Comparison of ENCODE assay signal across 1 cellular context in genomic region chr3:149247929-149248691, GRCh38.
TF ChIP-seq lines count a peak whose summit lies in the region.

No MANE protein-coding gene starts in this region.

TF ChIP-seq in HepG2, 621 proteins besides CTCF, POLR2A, EP300 and RAD21 (continued from another document and continues in another):
- TF ChIP-seq ZNF800 (CRISPR knock-in tag; IDR thresholded peaks at IDR 0.05) (no peak), GATAD2A (CRISPR knock-in tag; IDR thresholded peaks at IDR 0.05) (peak; percentile 81), HMG20A (CRISPR knock-in tag; IDR thresholded peaks at IDR 0.05; ENCODE audit: borderline replicate concordance) (peak; percentile 75; the same call in 1 of the 2 replicates), ZNF629 (CRISPR knock-in tag; conservative IDR thresholded peaks at IDR 0.05) (no peak), FOXA3 (CRISPR knock-in tag; IDR thresholded peaks at IDR 0.05) (peak; percentile 75), ZNF280D (CRISPR knock-in tag; IDR thresholded peaks at IDR 0.05) (no peak), TFE3 (CRISPR knock-in tag; IDR thresholded peaks at IDR 0.05) (0 out of 2 replicates have a peak, but pooled peaks have one; percentile 22), IKZF5 (CRISPR knock-in tag; IDR thresholded peaks at IDR 0.05) (0 out of 2 replicates have a peak, but pooled peaks have one; percentile 45), HOXD1 (CRISPR knock-in tag; IDR thresholded peaks at IDR 0.05) (no peak), FOSL2 (CRISPR knock-in tag; IDR thresholded peaks at IDR 0.05) (peak; percentile 63; the same call in 1 of the 2 replicates), ZNF354B (CRISPR knock-in tag; IDR thresholded peaks at IDR 0.05) (no peak), ZNF432 (CRISPR knock-in tag; IDR thresholded peaks at IDR 0.05; ENCODE audit: borderline replicate concordance) (no peak), ATM (IDR thresholded peaks at IDR 0.05; ENCODE audit: borderline replicate concordance) (no peak), SNAPC2 (CRISPR knock-in tag; IDR thresholded peaks at IDR 0.05) (no peak), TARDBP (CRISPR knock-in tag; IDR thresholded peaks at IDR 0.05) (0 out of 2 replicates have a peak, but pooled peaks have one; percentile 26), ARID5B (CRISPR knock-in tag; IDR thresholded peaks at IDR 0.05) (peak; percentile 65), BATF2 (CRISPR knock-in tag; IDR thresholded peaks at IDR 0.05) (no peak), HDAC2 (CRISPR knock-in tag; IDR thresholded peaks at IDR 0.05) (peak; percentile 41; the same call in 1 of the 2 replicates), SNAI1 (CRISPR knock-in tag; IDR thresholded peaks at IDR 0.05; ENCODE audit: borderline replicate concordance) (no peak), RCOR2 (CRISPR knock-in tag; IDR thresholded peaks at IDR 0.05) (peak; percentile 28; the same call in 1 of the 2 replicates), SOX5 (CRISPR knock-in tag; IDR thresholded peaks at IDR 0.05; ENCODE audit: borderline replicate concordance) (peak; percentile 73; the same call in 1 of the 2 replicates), FOXA1 (IDR thresholded peaks at IDR 0.05) (no peak), FOXA1 (CRISPR knock-in tag; IDR thresholded peaks at IDR 0.05) (peak; percentile 57), KLF13 (CRISPR knock-in tag; IDR thresholded peaks at IDR 0.05) (no peak), KLF16 (CRISPR knock-in tag; IDR thresholded peaks at IDR 0.05) (peak in 1 of 2 experiments; percentile 65; a peak in 1 of 4 replicates), AHDC1 (CRISPR knock-in tag; IDR thresholded peaks at IDR 0.05; ENCODE audit: borderline replicate concordance) (peak; percentile 49; the same call in 1 of the 2 replicates), SMAD1 (CRISPR knock-in tag; IDR thresholded peaks at IDR 0.05; ENCODE audit: borderline replicate concordance, low read depth) (no peak), ZBTB20 (CRISPR knock-in tag; IDR thresholded peaks at IDR 0.05; ENCODE audit: borderline replicate concordance, low read depth) (peak; percentile 23; the same call in 1 of the 2 replicates)
- TF ChIP-seq, protein P1, sequence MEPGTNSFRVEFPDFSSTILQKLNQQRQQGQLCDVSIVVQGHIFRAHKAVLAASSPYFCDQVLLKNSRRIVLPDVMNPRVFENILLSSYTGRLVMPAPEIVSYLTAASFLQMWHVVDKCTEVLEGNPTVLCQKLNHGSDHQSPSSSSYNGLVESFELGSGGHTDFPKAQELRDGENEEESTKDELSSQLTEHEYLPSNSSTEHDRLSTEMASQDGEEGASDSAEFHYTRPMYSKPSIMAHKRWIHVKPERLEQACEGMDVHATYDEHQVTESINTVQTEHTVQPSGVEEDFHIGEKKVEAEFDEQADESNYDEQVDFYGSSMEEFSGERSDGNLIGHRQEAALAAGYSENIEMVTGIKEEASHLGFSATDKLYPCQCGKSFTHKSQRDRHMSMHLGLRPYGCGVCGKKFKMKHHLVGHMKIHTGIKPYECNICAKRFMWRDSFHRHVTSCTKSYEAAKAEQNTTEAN (CRISPR knock-in tag; conservative IDR thresholded peaks at IDR 0.05), result no peak
- TF ChIP-seq, protein P2, sequence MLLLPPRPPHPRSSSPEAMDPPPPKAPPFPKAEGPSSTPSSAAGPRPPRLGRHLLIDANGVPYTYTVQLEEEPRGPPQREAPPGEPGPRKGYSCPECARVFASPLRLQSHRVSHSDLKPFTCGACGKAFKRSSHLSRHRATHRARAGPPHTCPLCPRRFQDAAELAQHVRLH (CRISPR knock-in tag; IDR thresholded peaks at IDR 0.05; ENCODE audit: borderline replicate concordance, low read depth), result no peak
- TF ChIP-seq, protein P3, sequence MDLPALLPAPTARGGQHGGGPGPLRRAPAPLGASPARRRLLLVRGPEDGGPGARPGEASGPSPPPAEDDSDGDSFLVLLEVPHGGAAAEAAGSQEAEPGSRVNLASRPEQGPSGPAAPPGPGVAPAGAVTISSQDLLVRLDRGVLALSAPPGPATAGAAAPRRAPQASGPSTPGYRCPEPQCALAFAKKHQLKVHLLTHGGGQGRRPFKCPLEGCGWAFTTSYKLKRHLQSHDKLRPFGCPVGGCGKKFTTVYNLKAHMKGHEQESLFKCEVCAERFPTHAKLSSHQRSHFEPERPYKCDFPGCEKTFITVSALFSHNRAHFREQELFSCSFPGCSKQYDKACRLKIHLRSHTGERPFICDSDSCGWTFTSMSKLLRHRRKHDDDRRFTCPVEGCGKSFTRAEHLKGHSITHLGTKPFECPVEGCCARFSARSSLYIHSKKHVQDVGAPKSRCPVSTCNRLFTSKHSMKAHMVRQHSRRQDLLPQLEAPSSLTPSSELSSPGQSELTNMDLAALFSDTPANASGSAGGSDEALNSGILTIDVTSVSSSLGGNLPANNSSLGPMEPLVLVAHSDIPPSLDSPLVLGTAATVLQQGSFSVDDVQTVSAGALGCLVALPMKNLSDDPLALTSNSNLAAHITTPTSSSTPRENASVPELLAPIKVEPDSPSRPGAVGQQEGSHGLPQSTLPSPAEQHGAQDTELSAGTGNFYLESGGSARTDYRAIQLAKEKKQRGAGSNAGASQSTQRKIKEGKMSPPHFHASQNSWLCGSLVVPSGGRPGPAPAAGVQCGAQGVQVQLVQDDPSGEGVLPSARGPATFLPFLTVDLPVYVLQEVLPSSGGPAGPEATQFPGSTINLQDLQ (CRISPR knock-in tag; IDR thresholded peaks at IDR 0.05), result no peak
- TF ChIP-seq, protein P4, sequence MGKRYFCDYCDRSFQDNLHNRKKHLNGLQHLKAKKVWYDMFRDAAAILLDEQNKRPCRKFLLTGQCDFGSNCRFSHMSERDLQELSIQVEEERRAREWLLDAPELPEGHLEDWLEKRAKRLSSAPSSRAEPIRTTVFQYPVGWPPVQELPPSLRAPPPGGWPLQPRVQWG (CRISPR knock-in tag; IDR thresholded peaks at IDR 0.05; ENCODE audit: borderline replicate concordance, low read depth), result no peak
